In the genomic region with DNA sequence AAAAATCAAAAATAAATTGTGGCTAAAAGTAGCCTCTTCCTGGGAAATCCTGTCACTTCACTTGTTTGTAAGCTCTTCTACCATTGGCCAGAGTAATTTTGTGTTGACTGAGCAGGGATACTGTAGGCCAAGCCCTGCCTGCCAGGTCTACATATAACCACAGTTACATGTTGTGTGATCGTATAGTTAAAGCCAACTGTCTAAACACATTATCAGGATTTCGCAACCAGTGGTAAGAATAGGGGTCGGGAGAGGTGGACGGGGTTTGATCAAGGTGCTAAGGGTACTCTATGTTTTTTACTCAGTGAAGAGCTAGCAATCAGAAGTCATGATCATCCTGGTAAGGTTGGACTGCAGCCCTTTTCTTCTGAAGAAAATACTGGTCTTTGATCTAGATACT, we compare ENCODE assay signal across 1 cellular context.
TF ChIP-seq lines count a peak whose summit lies in the region.

No MANE protein-coding gene starts in this region.

TF ChIP-seq in HepG2, 621 proteins besides CTCF, POLR2A, EP300 and RAD21:
- TF ChIP-seq FOXO1 (CRISPR knock-in tag; IDR thresholded peaks at IDR 0.05), result no peak
- no peak for TF ChIP-seq MZF1 (CRISPR knock-in tag; IDR thresholded peaks at IDR 0.05; ENCODE audit: borderline replicate concordance)
- TF ChIP-seq ESRRA (CRISPR knock-in tag; IDR thresholded peaks at IDR 0.05; ENCODE audit: low read depth), result no peak
- TF ChIP-seq, protein P1, sequence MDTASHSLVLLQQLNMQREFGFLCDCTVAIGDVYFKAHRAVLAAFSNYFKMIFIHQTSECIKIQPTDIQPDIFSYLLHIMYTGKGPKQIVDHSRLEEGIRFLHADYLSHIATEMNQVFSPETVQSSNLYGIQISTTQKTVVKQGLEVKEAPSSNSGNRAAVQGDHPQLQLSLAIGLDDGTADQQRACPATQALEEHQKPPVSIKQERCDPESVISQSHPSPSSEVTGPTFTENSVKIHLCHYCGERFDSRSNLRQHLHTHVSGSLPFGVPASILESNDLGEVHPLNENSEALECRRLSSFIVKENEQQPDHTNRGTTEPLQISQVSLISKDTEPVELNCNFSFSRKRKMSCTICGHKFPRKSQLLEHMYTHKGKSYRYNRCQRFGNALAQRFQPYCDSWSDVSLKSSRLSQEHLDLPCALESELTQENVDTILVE (CRISPR knock-in tag; IDR thresholded peaks at IDR 0.05), result no peak
- TF ChIP-seq, protein P2, sequence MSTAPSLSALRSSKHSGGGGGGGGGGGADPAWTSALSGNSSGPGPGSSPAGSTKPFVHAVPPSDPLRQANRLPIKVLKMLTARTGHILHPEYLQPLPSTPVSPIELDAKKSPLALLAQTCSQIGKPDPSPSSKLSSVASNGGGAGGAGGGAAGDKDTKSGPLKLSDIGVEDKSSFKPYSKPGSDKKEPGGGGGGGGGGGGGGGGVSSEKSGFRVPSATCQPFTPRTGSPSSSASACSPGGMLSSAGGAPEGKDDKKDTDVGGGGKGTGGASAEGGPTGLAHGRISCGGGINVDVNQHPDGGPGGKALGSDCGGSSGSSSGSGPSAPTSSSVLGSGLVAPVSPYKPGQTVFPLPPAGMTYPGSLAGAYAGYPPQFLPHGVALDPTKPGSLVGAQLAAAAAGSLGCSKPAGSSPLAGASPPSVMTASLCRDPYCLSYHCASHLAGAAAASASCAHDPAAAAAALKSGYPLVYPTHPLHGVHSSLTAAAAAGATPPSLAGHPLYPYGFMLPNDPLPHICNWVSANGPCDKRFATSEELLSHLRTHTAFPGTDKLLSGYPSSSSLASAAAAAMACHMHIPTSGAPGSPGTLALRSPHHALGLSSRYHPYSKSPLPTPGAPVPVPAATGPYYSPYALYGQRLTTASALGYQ (CRISPR knock-in tag; IDR thresholded peaks at IDR 0.05), result no peak
- TF ChIP-seq MAZ (IDR thresholded peaks at IDR 0.05; ENCODE audit: borderline replicate concordance, low read depth, low read length), result no peak
- TF ChIP-seq MAZ (CRISPR knock-in tag; IDR thresholded peaks at IDR 0.05; ENCODE audit: low read depth), result 0 out of 2 replicates have a peak, but pooled peaks have one; percentile 45
- no peak for TF ChIP-seq ATF1 (CRISPR knock-in tag; IDR thresholded peaks at IDR 0.05)
- TF ChIP-seq THAP11 (CRISPR knock-in tag; IDR thresholded peaks at IDR 0.05), result no peak
- no peak for TF ChIP-seq MIER2 (CRISPR knock-in tag; IDR thresholded peaks at IDR 0.05)
- TF ChIP-seq, protein P3, sequence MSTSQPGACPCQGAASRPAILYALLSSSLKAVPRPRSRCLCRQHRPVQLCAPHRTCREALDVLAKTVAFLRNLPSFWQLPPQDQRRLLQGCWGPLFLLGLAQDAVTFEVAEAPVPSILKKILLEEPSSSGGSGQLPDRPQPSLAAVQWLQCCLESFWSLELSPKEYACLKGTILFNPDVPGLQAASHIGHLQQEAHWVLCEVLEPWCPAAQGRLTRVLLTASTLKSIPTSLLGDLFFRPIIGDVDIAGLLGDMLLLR (CRISPR knock-in tag; IDR thresholded peaks at IDR 0.05), result no peak
- no peak for TF ChIP-seq TOPORS (CRISPR knock-in tag; IDR thresholded peaks at IDR 0.05)
- no peak for TF ChIP-seq NFYC (CRISPR knock-in tag; IDR thresholded peaks at IDR 0.05)
- no peak for TF ChIP-seq ZNF891 (CRISPR knock-in tag; IDR thresholded peaks at IDR 0.05)
- no peak for TF ChIP-seq NFKBIZ (CRISPR knock-in tag; IDR thresholded peaks at IDR 0.05)
- peak; percentile 86 for TF ChIP-seq CEBPG (CRISPR knock-in tag; IDR thresholded peaks at IDR 0.05)
- TF ChIP-seq, protein P4, sequence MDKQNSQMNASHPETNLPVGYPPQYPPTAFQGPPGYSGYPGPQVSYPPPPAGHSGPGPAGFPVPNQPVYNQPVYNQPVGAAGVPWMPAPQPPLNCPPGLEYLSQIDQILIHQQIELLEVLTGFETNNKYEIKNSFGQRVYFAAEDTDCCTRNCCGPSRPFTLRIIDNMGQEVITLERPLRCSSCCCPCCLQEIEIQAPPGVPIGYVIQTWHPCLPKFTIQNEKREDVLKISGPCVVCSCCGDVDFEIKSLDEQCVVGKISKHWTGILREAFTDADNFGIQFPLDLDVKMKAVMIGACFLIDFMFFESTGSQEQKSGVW (CRISPR knock-in tag; IDR thresholded peaks at IDR 0.05; ENCODE audit: borderline replicate concordance), result no peak
- TF ChIP-seq, protein P5, sequence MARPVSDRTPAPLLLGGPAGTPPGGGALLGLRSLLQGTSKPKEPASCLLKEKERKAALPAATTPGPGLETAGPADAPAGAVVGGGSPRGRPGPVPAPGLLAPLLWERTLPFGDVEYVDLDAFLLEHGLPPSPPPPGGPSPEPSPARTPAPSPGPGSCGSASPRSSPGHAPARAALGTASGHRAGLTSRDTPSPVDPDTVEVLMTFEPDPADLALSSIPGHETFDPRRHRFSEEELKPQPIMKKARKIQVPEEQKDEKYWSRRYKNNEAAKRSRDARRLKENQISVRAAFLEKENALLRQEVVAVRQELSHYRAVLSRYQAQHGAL (CRISPR knock-in tag; IDR thresholded peaks at IDR 0.05; ENCODE audit: not compliant biosample characterization), result no peak
- TF ChIP-seq, protein P6, sequence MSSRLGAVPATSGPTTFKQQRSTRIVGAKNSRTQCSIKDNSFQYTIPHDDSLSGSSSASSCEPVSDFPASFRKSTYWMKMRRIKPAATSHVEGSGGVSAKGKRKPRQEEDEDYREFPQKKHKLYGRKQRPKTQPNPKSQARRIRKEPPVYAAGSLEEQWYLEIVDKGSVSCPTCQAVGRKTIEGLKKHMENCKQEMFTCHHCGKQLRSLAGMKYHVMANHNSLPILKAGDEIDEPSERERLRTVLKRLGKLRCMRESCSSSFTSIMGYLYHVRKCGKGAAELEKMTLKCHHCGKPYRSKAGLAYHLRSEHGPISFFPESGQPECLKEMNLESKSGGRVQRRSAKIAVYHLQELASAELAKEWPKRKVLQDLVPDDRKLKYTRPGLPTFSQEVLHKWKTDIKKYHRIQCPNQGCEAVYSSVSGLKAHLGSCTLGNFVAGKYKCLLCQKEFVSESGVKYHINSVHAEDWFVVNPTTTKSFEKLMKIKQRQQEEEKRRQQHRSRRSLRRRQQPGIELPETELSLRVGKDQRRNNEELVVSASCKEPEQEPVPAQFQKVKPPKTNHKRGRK (CRISPR knock-in tag; IDR thresholded peaks at IDR 0.05), result no peak
- peak; percentile 87; the same call in 1 of the 2 replicates for TF ChIP-seq ZNF329 (CRISPR knock-in tag; IDR thresholded peaks at IDR 0.05; ENCODE audit: low read depth)
- TF ChIP-seq PHF8 (CRISPR knock-in tag; IDR thresholded peaks at IDR 0.05), result 0 out of 2 replicates have a peak, but pooled peaks have one; percentile 20
- TF ChIP-seq RORA (CRISPR knock-in tag; IDR thresholded peaks at IDR 0.05), result no peak
- TF ChIP-seq TP53 (CRISPR knock-in tag; conservative IDR thresholded peaks at IDR 0.05), result no peak
- TF ChIP-seq, protein P7, sequence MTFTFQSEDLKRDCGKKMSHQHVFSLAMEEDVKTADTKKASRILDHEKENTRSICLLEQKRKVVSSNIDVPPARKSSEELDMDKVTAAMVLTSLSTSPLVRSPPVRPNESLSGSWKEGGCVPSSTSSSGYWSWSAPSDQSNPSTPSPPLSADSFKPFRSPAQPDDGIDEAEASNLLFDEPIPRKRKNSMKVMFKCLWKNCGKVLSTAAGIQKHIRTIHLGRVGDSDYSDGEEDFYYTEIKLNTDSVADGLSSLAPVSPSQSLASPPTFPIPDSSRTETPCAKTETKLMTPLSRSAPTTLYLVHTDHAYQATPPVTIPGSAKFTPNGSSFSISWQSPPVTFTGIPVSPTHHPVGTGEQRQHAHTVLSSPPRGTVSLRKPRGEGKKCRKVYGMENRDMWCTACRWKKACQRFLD (CRISPR knock-in tag; IDR thresholded peaks at IDR 0.05; ENCODE audit: borderline replicate concordance), result no peak
- TF ChIP-seq DPF2 (CRISPR knock-in tag; IDR thresholded peaks at IDR 0.05; ENCODE audit: borderline replicate concordance, low read depth), result no peak
- no peak for TF ChIP-seq ZBTB8A (CRISPR knock-in tag; IDR thresholded peaks at IDR 0.05; ENCODE audit: borderline replicate concordance, low read depth)
- TF ChIP-seq ZMYM3 (CRISPR knock-in tag; IDR thresholded peaks at IDR 0.05), result no peak
- 0 out of 2 replicates have a peak, but pooled peaks have one; percentile 46 for TF ChIP-seq NCOA1 (CRISPR knock-in tag; IDR thresholded peaks at IDR 0.05)
- peak; percentile 93 for TF ChIP-seq CEBPB (IDR thresholded peaks at IDR 0.05; ENCODE audit: borderline replicate concordance, low read depth, low read length)
- no peak for TF ChIP-seq NR2F2 (IDR thresholded peaks at IDR 0.05; ENCODE audit: borderline replicate concordance, low read depth)
- TF ChIP-seq ZNF547 (CRISPR knock-in tag; IDR thresholded peaks at IDR 0.05), result no peak
- TF ChIP-seq ZNF136 (CRISPR knock-in tag; IDR thresholded peaks at IDR 0.05; ENCODE audit: low read depth), result no peak
- no peak for TF ChIP-seq NKX3-1 (CRISPR knock-in tag; IDR thresholded peaks at IDR 0.05)
- 0 out of 2 replicates have a peak, but pooled peaks have one; percentile 34 for TF ChIP-seq PHF21A (CRISPR knock-in tag; IDR thresholded peaks at IDR 0.05)
TF ChIP-seq in HepG2: peak in this region for 7.
